ENCODE assay signal across 20 cellular contexts in genomic region chr10:63549810-63550209, GRCh38. TPM values are rescaled to one million over a fixed set of nuclear protein-coding genes. Genes with fewer than 3 reads are reported as not detected.
DNase-seq lines count a peak whose midpoint lies in the region; ATAC-seq, FAIRE-seq and TF ChIP-seq lines count a peak whose summit lies in the region.
"Had no signal": no experiment of that assay in that cellular context is flagged by ENCODE, and none has a peak within 500 bp of the region (broad histone marks: within the 10 kb centered on the region; RNA-seq: fewer than 3 reads in every experiment).

No MANE protein-coding gene starts in this region.

- intact Hi-C loops in Calu3 (cut with micrococcal nuclease; ENCODE audit: unreplicated experiment) = no loop called here

- TF ChIP-seq CTCF in Calu3 (IDR thresholded peaks at IDR 0.05; ENCODE audit: unreplicated experiment) = no peak

- BruUV-seq in Calu3 (replicated peaks; lab: Mats Ljungman, UMichigan) = no TSS peak

- H3K27ac ChIP-seq in epithelial cell of prostate = peak overlapping the region; percentile 99
- H3K27ac ChIP-seq: A549 had no signal

- H3K4me1 Mint-ChIP-seq in Calu3 (ENCODE audit: low read depth, unreplicated experiment) = peaks cover 65% of the 10 kb centered on the region
- H3K4me1 Mint-ChIP-seq in activated T-helper 17 cell treated with anti-CD3 and anti-CD28 coated beads, Interleukin-2, amount 50 U/mL, for 72 hours = peaks cover 23% of the 10 kb centered on the region

- CTCF ChIA-PET in Calu3 (lab: Charles Lee) = no interaction called here

- no peak for TF ChIP-seq POLR2A in GM12892 (IDR thresholded peaks at IDR 0.05; ENCODE audit: low read depth, low read length)

- H3K4me3 Mint-ChIP-seq in Calu3 (ENCODE audit: low read depth, unreplicated experiment) = no peak overlapping the region
- no peak overlapping the region for H3K4me3 Mint-ChIP-seq in activated T-helper 17 cell treated with anti-CD3 and anti-CD28 coated beads, Interleukin-2, amount 50 U/mL, for 72 hours
- H3K4me3 Mint-ChIP-seq: CD14-positive monocyte; CD8-positive, alpha-beta T cell had no signal

- ATAC-seq in activated T-helper 17 cell treated with anti-CD3 and anti-CD28 coated beads, Interleukin-2, amount 50 U/mL, for 72 hours (replicated peaks) = no peak
- ATAC-seq: A549; CD8-positive, alpha-beta T cell; HepG2; K562 had no signal

- no peaks in the 10 kb centered on the region for H3K9me3 Mint-ChIP-seq in Calu3 (ENCODE audit: low read depth, unreplicated experiment)
- H3K9me3 Mint-ChIP-seq in activated T-helper 17 cell treated with anti-CD3 and anti-CD28 coated beads, Interleukin-2, amount 50 U/mL, for 72 hours = no peaks in the 10 kb centered on the region
- H3K9me3 Mint-ChIP-seq: CD8-positive, alpha-beta T cell had no signal

- no peak for FAIRE-seq in GM12892 (lab: Jason Lieb, UNC)
- FAIRE-seq: A549, G401.6, GM12891, HepG2, HTR-8/SVneo, K562 had no signal

- H3K27me3 Mint-ChIP-seq in Calu3 (ENCODE audit: unreplicated experiment) = no peaks in the 10 kb centered on the region
- no peaks in the 10 kb centered on the region for H3K27me3 Mint-ChIP-seq in activated T-helper 17 cell treated with anti-CD3 and anti-CD28 coated beads, Interleukin-2, amount 50 U/mL, for 72 hours

- DNase-seq in Calu3 (no peak), DMS 273 treated with DMSO at 0.1 percent for 48 hours (lab: John Stamatoyannopoulos, UW) (peak; percentile 15), epithelial cell of prostate (ENCODE audit: low read depth, low spot score) (no peak), GM12892 (ENCODE audit: insufficient read length) (no peak), putamen (ENCODE audit: low spot score) (no peak), COR-L47 (lab: John Stamatoyannopoulos, UW) (no peak), NK-92 (lab: John Stamatoyannopoulos, UW; ENCODE audit: unreplicated experiment) (no peak)
- DNase-seq: BE2C; Caco-2; CD8-positive, alpha-beta T cell; DMS79; GOT3 had no signal

- peaks cover 30% of the 10 kb centered on the region for H3K36me3 Mint-ChIP-seq in Calu3 (ENCODE audit: insufficient read depth, unreplicated experiment)
- H3K36me3 Mint-ChIP-seq in activated T-helper 17 cell treated with anti-CD3 and anti-CD28 coated beads, Interleukin-2, amount 50 U/mL, for 72 hours (ENCODE audit: low read depth) = no peaks in the 10 kb centered on the region
- H3K36me3 Mint-ChIP-seq: CD8-positive, alpha-beta T cell had no signal

- peak overlapping the region; percentile 22 for H3K27ac Mint-ChIP-seq in Calu3 (ENCODE audit: unreplicated experiment)
- H3K27ac Mint-ChIP-seq in activated T-helper 17 cell treated with anti-CD3 and anti-CD28 coated beads, Interleukin-2, amount 50 U/mL, for 72 hours = peak overlapping the region; percentile 12
- H3K27ac Mint-ChIP-seq: CD14-positive monocyte; CD8-positive, alpha-beta T cell had no signal

RNA-seq across cellular contexts. Expression of gene REEP3, which starts 28.6 kb away (rescaled TPM):
- total RNA-seq in Calu3 (2022) = 94.7 and 97.5 TPM in 2 replicates
- 10 to 100 TPM; 18.5 to 20.0 TPM for total RNA-seq in activated T-helper 17 cell treated with anti-CD3 and anti-CD28 coated beads, Interleukin-2, amount 50 U/mL, for 72 hours
- 17.4 TPM for polyA plus RNA-seq in GM12892 (2012; ENCODE audit: missing spikeins)
